ENCODE assay signal across 1 cellular context in the genomic region with DNA sequence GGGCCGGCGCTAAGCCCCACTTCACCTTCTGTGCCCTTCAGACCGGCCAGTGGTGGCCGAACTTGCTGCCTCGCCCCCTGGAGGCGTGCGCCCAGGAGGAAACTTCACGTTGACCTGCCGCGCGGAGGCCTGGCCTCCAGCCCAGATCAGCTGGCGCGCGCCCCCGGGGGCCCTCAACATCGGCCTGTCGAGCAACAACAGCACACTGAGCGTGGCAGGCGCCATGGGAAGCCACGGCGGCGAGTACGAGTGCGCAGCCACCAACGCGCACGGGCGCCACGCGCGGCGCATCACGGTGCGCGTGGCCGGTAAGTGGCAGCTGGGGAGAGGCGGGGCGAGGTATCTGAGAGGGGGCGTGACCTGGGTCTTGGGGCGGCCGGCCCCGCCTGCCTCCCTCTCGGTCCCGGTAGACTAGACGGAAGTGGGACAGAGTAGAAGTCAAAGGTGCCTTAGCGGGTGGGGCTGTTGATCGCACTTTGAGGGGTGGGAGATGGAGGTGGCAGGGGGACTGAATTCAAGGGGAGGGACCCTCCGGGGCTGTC.
TF ChIP-seq lines count a peak whose summit lies in the region.

No MANE protein-coding gene starts in this region.

TF ChIP-seq in H1, 55 proteins besides CTCF, POLR2A, EP300 and RAD21:
- TF ChIP-seq SIN3A (conservative IDR thresholded peaks at IDR 0.05 in 1 of 2, IDR thresholded peaks at IDR 0.05 in 1 of 2; ENCODE audit: low read depth in 1 of 2, low read length in 2 of 2) (peak; percentile 29 to 56; a peak in 1 of 4 replicates), CBX5 (IDR thresholded peaks at IDR 0.05; ENCODE audit: low read depth, low read length) (no peak), TAF1 (IDR thresholded peaks at IDR 0.05; ENCODE audit: low read depth, low read length) (no peak; the same call in 1 of the 2 replicates), RFX5 (IDR thresholded peaks at IDR 0.05; ENCODE audit: borderline replicate concordance, low read depth, low read length) (no peak), HDAC2 (IDR thresholded peaks at IDR 0.05; ENCODE audit: borderline replicate concordance in 1 of 2, low read depth in 2 of 2, low read length in 2 of 2) (peak in 1 of 2 experiments; percentile 96; a peak in 2 of 4 replicates), KDM4A (IDR thresholded peaks at IDR 0.05; ENCODE audit: low read depth, low read length, severe bottlenecking) (peak; percentile 11), YY1 (IDR thresholded peaks at IDR 0.05; ENCODE audit: low read depth, low read length) (no peak), EZH2 (IDR thresholded peaks at IDR 0.05; ENCODE audit: low read depth, low read length, severe bottlenecking) (peak; percentile 65), SIRT6 (IDR thresholded peaks at IDR 0.05; ENCODE audit: low read length) (no peak), BCL11A (IDR thresholded peaks at IDR 0.05; ENCODE audit: low read depth in 2 of 2, low read length in 2 of 2) (no peak), PHF8 (conservative IDR thresholded peaks at IDR 0.05; ENCODE audit: low read depth, low read length) (no peak), SUZ12 (IDR thresholded peaks at IDR 0.05; ENCODE audit: low read length) (peak; percentile 60; the same call in 1 of the 2 replicates), TEAD4 (IDR thresholded peaks at IDR 0.05; ENCODE audit: low read depth, low read length) (no peak), ZNF274 (IDR thresholded peaks at IDR 0.05; ENCODE audit: borderline replicate concordance, extremely low read depth, low read length) (no peak), POU5F1 (IDR thresholded peaks at IDR 0.05; ENCODE audit: low read depth, low read length) (no peak), BRCA1 (IDR thresholded peaks at IDR 0.05; ENCODE audit: low read depth, low read length) (no peak), RNF2 (IDR thresholded peaks at IDR 0.05; ENCODE audit: borderline replicate concordance, low read depth, low read length, missing control alignments, poor library complexity, severe bottlenecking) (no peak), SIX5 (IDR thresholded peaks at IDR 0.05; ENCODE audit: low read depth, low read length) (no peak), BACH1 (IDR thresholded peaks at IDR 0.05; ENCODE audit: low read length) (peak; percentile 64; the same call in 1 of the 2 replicates)
- TF ChIP-seq, protein P1, sequence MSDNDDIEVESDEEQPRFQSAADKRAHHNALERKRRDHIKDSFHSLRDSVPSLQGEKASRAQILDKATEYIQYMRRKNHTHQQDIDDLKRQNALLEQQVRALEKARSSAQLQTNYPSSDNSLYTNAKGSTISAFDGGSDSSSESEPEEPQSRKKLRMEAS (IDR thresholded peaks at IDR 0.05): peak; percentile 65
- TF ChIP-seq, protein P2, sequence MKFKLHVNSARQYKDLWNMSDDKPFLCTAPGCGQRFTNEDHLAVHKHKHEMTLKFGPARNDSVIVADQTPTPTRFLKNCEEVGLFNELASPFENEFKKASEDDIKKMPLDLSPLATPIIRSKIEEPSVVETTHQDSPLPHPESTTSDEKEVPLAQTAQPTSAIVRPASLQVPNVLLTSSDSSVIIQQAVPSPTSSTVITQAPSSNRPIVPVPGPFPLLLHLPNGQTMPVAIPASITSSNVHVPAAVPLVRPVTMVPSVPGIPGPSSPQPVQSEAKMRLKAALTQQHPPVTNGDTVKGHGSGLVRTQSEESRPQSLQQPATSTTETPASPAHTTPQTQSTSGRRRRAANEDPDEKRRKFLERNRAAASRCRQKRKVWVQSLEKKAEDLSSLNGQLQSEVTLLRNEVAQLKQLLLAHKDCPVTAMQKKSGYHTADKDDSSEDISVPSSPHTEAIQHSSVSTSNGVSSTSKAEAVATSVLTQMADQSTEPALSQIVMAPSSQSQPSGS (IDR thresholded peaks at IDR 0.05; ENCODE audit: low read length): no peak; the same call in 1 of the 2 replicates
- TF ChIP-seq, protein P3, sequence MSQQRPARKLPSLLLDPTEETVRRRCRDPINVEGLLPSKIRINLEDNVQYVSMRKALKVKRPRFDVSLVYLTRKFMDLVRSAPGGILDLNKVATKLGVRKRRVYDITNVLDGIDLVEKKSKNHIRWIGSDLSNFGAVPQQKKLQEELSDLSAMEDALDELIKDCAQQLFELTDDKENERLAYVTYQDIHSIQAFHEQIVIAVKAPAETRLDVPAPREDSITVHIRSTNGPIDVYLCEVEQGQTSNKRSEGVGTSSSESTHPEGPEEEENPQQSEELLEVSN (IDR thresholded peaks at IDR 0.05): 0 out of 2 replicates have a peak, but pooled peaks have one; percentile 32
